ENCODE assay signal across 1 cellular context in the genomic region with DNA sequence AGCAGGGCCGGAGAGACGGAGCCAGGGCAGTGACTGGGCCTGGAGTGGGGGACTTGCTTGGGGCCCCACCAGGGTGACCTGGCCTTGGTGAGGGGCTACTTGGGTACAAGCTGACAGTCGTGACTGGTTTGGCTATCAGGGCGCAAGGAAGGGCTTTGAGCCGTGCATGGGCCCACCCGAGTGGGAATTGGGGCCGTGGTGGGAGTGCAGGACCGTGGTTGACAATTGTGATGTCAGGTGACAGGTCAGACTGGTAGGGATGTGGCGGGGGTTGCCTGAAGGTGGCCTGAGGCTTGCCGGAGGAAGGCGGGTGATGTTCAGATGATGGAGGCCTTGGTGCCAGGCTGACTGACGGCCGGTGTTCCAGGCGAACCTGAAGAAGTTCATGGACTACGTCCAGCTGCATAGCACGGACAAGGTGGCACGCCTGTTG.
TF ChIP-seq lines count a peak whose summit lies in the region.

No MANE protein-coding gene starts in this region.

TF ChIP-seq in HepG2, 621 proteins besides CTCF, POLR2A, EP300 and RAD21:
- TF ChIP-seq, protein P1, sequence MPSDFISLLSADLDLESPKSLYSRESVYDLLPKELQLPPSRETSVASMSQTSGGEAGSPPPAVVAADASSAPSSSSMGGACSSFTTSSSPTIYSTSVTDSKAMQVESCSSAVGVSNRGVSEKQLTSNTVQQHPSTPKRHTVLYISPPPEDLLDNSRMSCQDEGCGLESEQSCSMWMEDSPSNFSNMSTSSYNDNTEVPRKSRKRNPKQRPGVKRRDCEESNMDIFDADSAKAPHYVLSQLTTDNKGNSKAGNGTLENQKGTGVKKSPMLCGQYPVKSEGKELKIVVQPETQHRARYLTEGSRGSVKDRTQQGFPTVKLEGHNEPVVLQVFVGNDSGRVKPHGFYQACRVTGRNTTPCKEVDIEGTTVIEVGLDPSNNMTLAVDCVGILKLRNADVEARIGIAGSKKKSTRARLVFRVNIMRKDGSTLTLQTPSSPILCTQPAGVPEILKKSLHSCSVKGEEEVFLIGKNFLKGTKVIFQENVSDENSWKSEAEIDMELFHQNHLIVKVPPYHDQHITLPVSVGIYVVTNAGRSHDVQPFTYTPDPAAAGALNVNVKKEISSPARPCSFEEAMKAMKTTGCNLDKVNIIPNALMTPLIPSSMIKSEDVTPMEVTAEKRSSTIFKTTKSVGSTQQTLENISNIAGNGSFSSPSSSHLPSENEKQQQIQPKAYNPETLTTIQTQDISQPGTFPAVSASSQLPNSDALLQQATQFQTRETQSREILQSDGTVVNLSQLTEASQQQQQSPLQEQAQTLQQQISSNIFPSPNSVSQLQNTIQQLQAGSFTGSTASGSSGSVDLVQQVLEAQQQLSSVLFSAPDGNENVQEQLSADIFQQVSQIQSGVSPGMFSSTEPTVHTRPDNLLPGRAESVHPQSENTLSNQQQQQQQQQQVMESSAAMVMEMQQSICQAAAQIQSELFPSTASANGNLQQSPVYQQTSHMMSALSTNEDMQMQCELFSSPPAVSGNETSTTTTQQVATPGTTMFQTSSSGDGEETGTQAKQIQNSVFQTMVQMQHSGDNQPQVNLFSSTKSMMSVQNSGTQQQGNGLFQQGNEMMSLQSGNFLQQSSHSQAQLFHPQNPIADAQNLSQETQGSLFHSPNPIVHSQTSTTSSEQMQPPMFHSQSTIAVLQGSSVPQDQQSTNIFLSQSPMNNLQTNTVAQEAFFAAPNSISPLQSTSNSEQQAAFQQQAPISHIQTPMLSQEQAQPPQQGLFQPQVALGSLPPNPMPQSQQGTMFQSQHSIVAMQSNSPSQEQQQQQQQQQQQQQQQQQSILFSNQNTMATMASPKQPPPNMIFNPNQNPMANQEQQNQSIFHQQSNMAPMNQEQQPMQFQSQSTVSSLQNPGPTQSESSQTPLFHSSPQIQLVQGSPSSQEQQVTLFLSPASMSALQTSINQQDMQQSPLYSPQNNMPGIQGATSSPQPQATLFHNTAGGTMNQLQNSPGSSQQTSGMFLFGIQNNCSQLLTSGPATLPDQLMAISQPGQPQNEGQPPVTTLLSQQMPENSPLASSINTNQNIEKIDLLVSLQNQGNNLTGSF (CRISPR knock-in tag; IDR thresholded peaks at IDR 0.05) = no peak
- no peak for TF ChIP-seq HCFC1 (IDR thresholded peaks at IDR 0.05; ENCODE audit: low read depth, low read length)
- no peak for TF ChIP-seq DNMT1 (CRISPR knock-in tag; IDR thresholded peaks at IDR 0.05)
- no peak for TF ChIP-seq MEF2D (CRISPR knock-in tag; IDR thresholded peaks at IDR 0.05)
- TF ChIP-seq, protein P2, sequence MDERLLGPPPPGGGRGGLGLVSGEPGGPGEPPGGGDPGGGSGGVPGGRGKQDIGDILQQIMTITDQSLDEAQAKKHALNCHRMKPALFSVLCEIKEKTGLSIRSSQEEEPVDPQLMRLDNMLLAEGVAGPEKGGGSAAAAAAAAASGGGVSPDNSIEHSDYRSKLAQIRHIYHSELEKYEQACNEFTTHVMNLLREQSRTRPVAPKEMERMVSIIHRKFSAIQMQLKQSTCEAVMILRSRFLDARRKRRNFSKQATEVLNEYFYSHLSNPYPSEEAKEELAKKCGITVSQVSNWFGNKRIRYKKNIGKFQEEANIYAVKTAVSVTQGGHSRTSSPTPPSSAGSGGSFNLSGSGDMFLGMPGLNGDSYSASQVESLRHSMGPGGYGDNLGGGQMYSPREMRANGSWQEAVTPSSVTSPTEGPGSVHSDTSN (CRISPR knock-in tag; IDR thresholded peaks at IDR 0.05) = no peak
- TF ChIP-seq, protein P3, sequence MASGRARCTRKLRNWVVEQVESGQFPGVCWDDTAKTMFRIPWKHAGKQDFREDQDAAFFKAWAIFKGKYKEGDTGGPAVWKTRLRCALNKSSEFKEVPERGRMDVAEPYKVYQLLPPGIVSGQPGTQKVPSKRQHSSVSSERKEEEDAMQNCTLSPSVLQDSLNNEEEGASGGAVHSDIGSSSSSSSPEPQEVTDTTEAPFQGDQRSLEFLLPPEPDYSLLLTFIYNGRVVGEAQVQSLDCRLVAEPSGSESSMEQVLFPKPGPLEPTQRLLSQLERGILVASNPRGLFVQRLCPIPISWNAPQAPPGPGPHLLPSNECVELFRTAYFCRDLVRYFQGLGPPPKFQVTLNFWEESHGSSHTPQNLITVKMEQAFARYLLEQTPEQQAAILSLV (CRISPR knock-in tag; IDR thresholded peaks at IDR 0.05; ENCODE audit: borderline replicate concordance) = no peak
- TF ChIP-seq JUN (CRISPR knock-in tag; IDR thresholded peaks at IDR 0.05) = no peak
